9 cellular contexts compared by ENCODE assay signal in the genomic region with DNA sequence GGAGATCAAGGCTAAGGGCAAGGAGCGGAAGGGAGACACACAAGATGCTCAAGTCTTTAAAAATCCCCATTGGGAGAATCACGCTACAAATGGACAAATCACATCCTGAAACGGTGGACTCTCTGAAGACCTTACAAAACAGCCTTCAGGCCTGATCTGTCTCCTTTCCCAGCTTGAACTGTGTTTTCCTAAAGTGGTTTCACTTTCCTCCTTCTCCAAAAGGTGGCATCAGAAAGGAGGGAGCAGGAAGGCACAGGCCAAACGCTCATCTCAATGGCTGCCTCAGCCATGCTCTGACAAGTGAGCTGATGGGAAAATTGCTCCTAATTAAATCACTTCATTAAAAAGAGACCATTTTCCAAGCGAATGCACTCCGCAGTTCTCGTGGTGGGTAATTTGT. TPM values are rescaled to one million over a fixed set of nuclear protein-coding genes. Genes with fewer than 3 reads are reported as not detected.
DNase-seq lines count a peak whose midpoint lies in the region; ATAC-seq, FAIRE-seq and TF ChIP-seq lines count a peak whose summit lies in the region.
"Had no signal": no experiment of that assay in that cellular context is flagged by ENCODE, and none has a peak within 500 bp of the region (broad histone marks: within the 10 kb centered on the region; RNA-seq: fewer than 3 reads in every experiment).

No MANE protein-coding gene starts in this region.

- no peak overlapping the region for H3K27ac ChIP-seq in VCaP
- H3K27ac ChIP-seq in kidney (ENCODE audit: low read depth in 2 of 2, low read length in 2 of 2), result no peak overlapping the region

- DNase-seq in AG20443 (ENCODE audit: low spot score) (peak; percentile 65), NCI-H1092 (lab: John Stamatoyannopoulos, UW) (peak; percentile 68), kidney (no peak), Right ventricle myocardium superior (no peak)
- DNase-seq in activated naive CD4-positive, alpha-beta T cell treated with anti-CD3 and anti-CD28 coated beads, Interleukin-2, amount 50 U/mL, for 72 hours (ENCODE audit: low spot score in 2 of 2), result no peak
- no peak for DNase-seq in activated T-cell treated with anti-CD3 and anti-CD28 coated beads, Interleukin-2, amount 50 U/mL, for 72 hours

- H3K4me1 ChIP-seq in kidney (ENCODE audit: control insufficient read depth in 1 of 2, insufficient read depth in 1 of 2, low read depth in 1 of 2, low read length in 2 of 2), result no peaks in the 10 kb centered on the region

- FAIRE-seq in kidney (lab: Jason Lieb, UNC), result no peak

- intact Hi-C loops in kidney (cut with DNase I) (no loop called here), Right ventricle myocardium superior (cut with DNase I) (no loop called here)

- H3K9me3 ChIP-seq in kidney (ENCODE audit: control insufficient read depth in 1 of 2, low read length in 2 of 2), result no peaks in the 10 kb centered on the region

- no peak overlapping the region for H3K4me3 ChIP-seq in kidney (ENCODE audit: low read length in 2 of 2)
- H3K4me3 ChIP-seq: lung had no signal

- no peak overlapping the region for H3K9ac ChIP-seq in kidney (ENCODE audit: low read length in 2 of 2)

- no peaks in the 10 kb centered on the region for H3K36me3 ChIP-seq in kidney (ENCODE audit: control insufficient read depth in 1 of 2, insufficient read depth in 2 of 2, low read length in 2 of 2)

- no peaks in the 10 kb centered on the region for H3K9me3 Mint-ChIP-seq in activated naive CD4-positive, alpha-beta T cell treated with anti-CD3 and anti-CD28 coated beads, Interleukin-2, amount 50 U/mL, for 72 hours
- H3K9me3 Mint-ChIP-seq in activated T-cell treated with anti-CD3 and anti-CD28 coated beads, Interleukin-2, amount 50 U/mL, for 72 hours, result no peaks in the 10 kb centered on the region

- H3K4me1 Mint-ChIP-seq in activated T-cell treated with anti-CD3 and anti-CD28 coated beads, Interleukin-2, amount 50 U/mL, for 72 hours (ENCODE audit: low read depth), result no peaks in the 10 kb centered on the region

- H3K27ac Mint-ChIP-seq in activated naive CD4-positive, alpha-beta T cell treated with anti-CD3 and anti-CD28 coated beads, Interleukin-2, amount 50 U/mL, for 72 hours, result no peak overlapping the region
- H3K27ac Mint-ChIP-seq in activated T-cell treated with anti-CD3 and anti-CD28 coated beads, Interleukin-2, amount 50 U/mL, for 72 hours, result no peak overlapping the region

- no peak overlapping the region for H3K4me3 Mint-ChIP-seq in activated T-cell treated with anti-CD3 and anti-CD28 coated beads, Interleukin-2, amount 50 U/mL, for 72 hours

- TF ChIP-seq CTCF in VCaP (conservative IDR thresholded peaks at IDR 0.05) (peak; percentile 65), kidney (IDR thresholded peaks at IDR 0.05; ENCODE audit: borderline replicate concordance, extremely low read depth, insufficient read depth) (peak; percentile 17)

- H3K27me3 Mint-ChIP-seq in activated T-cell treated with anti-CD3 and anti-CD28 coated beads, Interleukin-2, amount 50 U/mL, for 72 hours (ENCODE audit: low read depth), result peaks cover 63% of the 10 kb centered on the region

- no peaks in the 10 kb centered on the region for H3K36me3 Mint-ChIP-seq in activated naive CD4-positive, alpha-beta T cell treated with anti-CD3 and anti-CD28 coated beads, Interleukin-2, amount 50 U/mL, for 72 hours
- H3K36me3 Mint-ChIP-seq in activated T-cell treated with anti-CD3 and anti-CD28 coated beads, Interleukin-2, amount 50 U/mL, for 72 hours (ENCODE audit: insufficient read depth in 2 of 2), result no peaks in the 10 kb centered on the region

- ATAC-seq in activated naive CD4-positive, alpha-beta T cell treated with anti-CD3 and anti-CD28 coated beads, Interleukin-2, amount 50 U/mL, for 72 hours, result no peak
- no peak for ATAC-seq in GM21423 (IDR thresholded peaks at IDR 0.05; ENCODE audit: unreplicated experiment)
- ATAC-seq in activated T-cell treated with anti-CD3 and anti-CD28 coated beads, Interleukin-2, amount 50 U/mL, for 72 hours (replicated peaks in 1 of 2), result no peak
- no peak for ATAC-seq in Right ventricle myocardium superior (ENCODE audit: poor library complexity)

RNA-seq across cellular contexts. Expression of a gene that starts 47.7 kb away (rescaled TPM):
- total RNA-seq in kidney, result 8.9 TPM
- polyA plus RNA-seq in kidney (ENCODE audit: insufficient read depth, low read depth, low replicate concordance), result 2.0 TPM
- 10 to 100 TPM; 11.3 to 11.4 TPM for total RNA-seq in activated naive CD4-positive, alpha-beta T cell treated with anti-CD3 and anti-CD28 coated beads, Interleukin-2, amount 50 U/mL, for 72 hours
- 10 to 100 TPM; 11.5 to 11.9 TPM for total RNA-seq in activated T-cell treated with anti-CD3 and anti-CD28 coated beads, Interleukin-2, amount 50 U/mL, for 72 hours
- 2.1 TPM for total RNA-seq in Right ventricle myocardium superior

Comparison
In these comparisons a context has a peak if more than half of its experiments do, and no peak if none do; other contexts are left out.
1. DNase-seq: peak in AG20443 (single experiment) and NCI-H1092 (single experiment); none in kidney (single experiment), activated naive CD4-positive, alpha-beta T cell treated with anti-CD3 and anti-CD28 coated beads, Interleukin-2, amount 50 U/mL, for 72 hours (0 of 2), activated T-cell treated with anti-CD3 and anti-CD28 coated beads, Interleukin-2, amount 50 U/mL, for 72 hours (0 of 2) and Right ventricle myocardium superior (single experiment).